Comparison of ENCODE assay signal across 13 cellular contexts in the genomic region with DNA sequence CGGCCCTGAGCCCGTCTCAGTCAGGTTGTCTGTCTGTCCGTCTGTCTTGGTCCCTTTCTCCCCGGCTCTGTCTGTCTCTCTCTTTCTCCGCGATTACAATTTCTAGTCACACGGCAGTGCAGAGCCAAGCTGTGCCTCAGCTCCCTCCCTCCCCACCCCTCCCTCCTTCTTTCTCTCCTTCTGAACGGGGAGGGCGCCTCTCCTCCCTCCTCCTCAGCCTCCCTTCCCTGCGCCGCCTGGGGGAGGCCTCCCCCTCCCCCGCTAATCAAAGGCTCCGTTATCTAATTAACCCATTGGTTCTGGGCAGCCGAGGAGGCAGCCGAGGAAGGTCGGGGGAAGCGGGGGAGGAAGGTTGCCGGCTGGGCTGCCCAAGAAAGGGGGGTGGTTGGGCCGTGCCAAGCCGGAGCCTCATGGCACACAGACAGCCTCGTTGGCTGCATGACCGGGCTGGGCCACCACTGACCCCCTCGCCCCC. TPM values are rescaled to one million over a fixed set of nuclear protein-coding genes. Genes with fewer than 3 reads are reported as not detected.
DNase-seq lines count a peak whose midpoint lies in the region; TF ChIP-seq lines count a peak whose summit lies in the region.
"Had no signal": no experiment of that assay in that cellular context is flagged by ENCODE, and none has a peak within 500 bp of the region (broad histone marks: within the 10 kb centered on the region; RNA-seq: fewer than 3 reads in every experiment).

No MANE protein-coding gene starts in this region.

- H3K27me3 Mint-ChIP-seq in activated CD4-positive, alpha-beta T cell treated with anti-CD3 and anti-CD28 coated beads, Interleukin-2, amount 10 ng/mL, durations not matched to agents 24 days and 14 days: peaks cover 44% of the 10 kb centered on the region

- no peak overlapping the region for H3K9ac ChIP-seq in HUES64 (ENCODE audit: low read depth, low read length)

- H3K9me3 ChIP-seq in HUES64 (ENCODE audit: insufficient read depth, low read depth, low read length) (peaks cover 11% of the 10 kb centered on the region; the same call in 1 of the 2 replicates), suprapubic skin (no peaks in the 10 kb centered on the region)

- H3K27ac ChIP-seq in HUES64 (ENCODE audit: low read depth, low read length) (no peak overlapping the region), caudate nucleus (ENCODE audit: low read depth, low read length) (peak overlapping the region; percentile 94), suprapubic skin (no peak overlapping the region)

- DNase-seq in caudate nucleus (lab: John Stamatoyannopoulos, UW) (peak in 56 of 61 donors; percentile 24 to 90 (median 68)), inferior parietal cortex (ENCODE audit: extremely low spot score) (peak; percentile 73), suprapubic skin (ENCODE audit: low spot score in 2 of 2) (no peak), GM10266 (ENCODE audit: extremely low spot score) (no peak)
- no peak for DNase-seq in activated CD4-positive, alpha-beta T cell treated with anti-CD3 and anti-CD28 coated beads, Interleukin-2, amount 10 ng/mL, durations not matched to agents 24 days and 14 days
- DNase-seq in stimulated activated CD4-positive, alpha-beta T cell treated with anti-CD3 and anti-CD28 coated beads, Interleukin-15, amount 100 ng/mL, for 24 hours: no peak
- DNase-seq: activated CD4-positive, alpha-beta memory T cell treated with anti-CD3 and anti-CD28 coated beads for 36 hours; activated naive CD8-positive, alpha-beta T cell treated with anti-CD3 and anti-CD28 coated beads, Interleukin-2, amount 10 ng/mL, durations not matched to agents 7 days and 5 days; naive B cell; NCI-H187 treated with DMSO at 0.1 percent for 48 hours; stimulated activated CD4-positive, alpha-beta T cell treated with anti-CD3 and anti-CD28 coated beads, Interleukin-12 subunit alpha, Interleukin-12 subunit beta, amount 100 ng/mL, for 4 hours had no signal

- WGBS in HUES64: 52% methylated on average over 23 of the region's 23 CpGs
- WGBS in suprapubic skin: under 1% methylated on average over 16 of the region's 23 CpGs

- no peak for TF ChIP-seq CTCF in suprapubic skin (IDR thresholded peaks at IDR 0.05)
- TF ChIP-seq CTCF in GM10266 (IDR thresholded peaks at IDR 0.05; ENCODE audit: control insufficient read depth, insufficient read depth, low read depth, missing control alignments): no peak

- no peak overlapping the region for H3K27ac Mint-ChIP-seq in activated CD4-positive, alpha-beta T cell treated with anti-CD3 and anti-CD28 coated beads, Interleukin-2, amount 10 ng/mL, durations not matched to agents 24 days and 14 days
- H3K27ac Mint-ChIP-seq: activated CD4-positive, alpha-beta memory T cell treated with anti-CD3 and anti-CD28 coated beads for 36 hours; activated naive CD8-positive, alpha-beta T cell treated with anti-CD3 and anti-CD28 coated beads, Interleukin-2, amount 10 ng/mL, durations not matched to agents 7 days and 5 days; naive B cell; T-helper 1 cell treated with Interleukin-12 subunit alpha and Interleukin-12 subunit beta and Interleukin-4 antibody, amounts not matched to agents 30 μg/mL and 1 μg/mL, for 36 hours had no signal

- no peak overlapping the region for H3K4me3 Mint-ChIP-seq in activated CD4-positive, alpha-beta T cell treated with anti-CD3 and anti-CD28 coated beads, Interleukin-2, amount 10 ng/mL, durations not matched to agents 24 days and 14 days
- H3K4me3 Mint-ChIP-seq: activated CD4-positive, alpha-beta memory T cell treated with anti-CD3 and anti-CD28 coated beads for 36 hours; activated naive CD8-positive, alpha-beta T cell treated with anti-CD3 and anti-CD28 coated beads, Interleukin-2, amount 10 ng/mL, durations not matched to agents 7 days and 5 days; T-helper 1 cell treated with Interleukin-12 subunit alpha and Interleukin-12 subunit beta and Interleukin-4 antibody, amounts not matched to agents 30 μg/mL and 1 μg/mL, for 36 hours had no signal

- H3K36me3 ChIP-seq in HUES64 (ENCODE audit: insufficient read depth, low read length) (no peaks in the 10 kb centered on the region), suprapubic skin (no peaks in the 10 kb centered on the region)

- no peak for TF ChIP-seq POLR2A in suprapubic skin (IDR thresholded peaks at IDR 0.05)

- H3K4me3 ChIP-seq in HUES64 (ENCODE audit: low read length) (peak overlapping the region; percentile 52), suprapubic skin (peak overlapping the region; percentile 10)

- H3K27me3 ChIP-seq in HUES64 (ENCODE audit: insufficient read depth, low read length): peaks cover 58% of the 10 kb centered on the region
- peaks cover 96% of the 10 kb centered on the region for H3K27me3 ChIP-seq in suprapubic skin

- TF ChIP-seq EP300 in suprapubic skin (IDR thresholded peaks at IDR 0.05): no peak

- H3K4me1 ChIP-seq in HUES64 (ENCODE audit: insufficient read depth, low read length) (no peaks in the 10 kb centered on the region), suprapubic skin (peaks cover 12% of the 10 kb centered on the region)

- peaks cover 2% of the 10 kb centered on the region for H3K4me1 Mint-ChIP-seq in activated CD4-positive, alpha-beta T cell treated with anti-CD3 and anti-CD28 coated beads, Interleukin-2, amount 10 ng/mL, durations not matched to agents 24 days and 14 days

- no peaks in the 10 kb centered on the region for H3K9me3 Mint-ChIP-seq in activated CD4-positive, alpha-beta T cell treated with anti-CD3 and anti-CD28 coated beads, Interleukin-2, amount 10 ng/mL, durations not matched to agents 24 days and 14 days
- H3K9me3 Mint-ChIP-seq: activated CD4-positive, alpha-beta memory T cell treated with anti-CD3 and anti-CD28 coated beads for 36 hours; activated naive CD8-positive, alpha-beta T cell treated with anti-CD3 and anti-CD28 coated beads, Interleukin-2, amount 10 ng/mL, durations not matched to agents 7 days and 5 days; T-helper 1 cell treated with Interleukin-12 subunit alpha and Interleukin-12 subunit beta and Interleukin-4 antibody, amounts not matched to agents 30 μg/mL and 1 μg/mL, for 36 hours had no signal

- H3K36me3 Mint-ChIP-seq in activated CD4-positive, alpha-beta T cell treated with anti-CD3 and anti-CD28 coated beads, Interleukin-2, amount 10 ng/mL, durations not matched to agents 24 days and 14 days (ENCODE audit: low read depth): no peaks in the 10 kb centered on the region
- H3K36me3 Mint-ChIP-seq: activated CD4-positive, alpha-beta memory T cell treated with anti-CD3 and anti-CD28 coated beads for 36 hours; activated naive CD8-positive, alpha-beta T cell treated with anti-CD3 and anti-CD28 coated beads, Interleukin-2, amount 10 ng/mL, durations not matched to agents 7 days and 5 days had no signal

- intact Hi-C loops in activated CD4-positive, alpha-beta T cell treated with anti-CD3 and anti-CD28 coated beads, Interleukin-2, amount 10 ng/mL, durations not matched to agents 24 days and 14 days (cut with micrococcal nuclease): no loop called here

RNA-seq across cellular contexts. Expression of a gene that starts 16.5 kb away (rescaled TPM):
- 7.8 TPM for polyA plus RNA-seq in HUES64 (2013, experiment 1 of 2)
- polyA plus RNA-seq in HUES64 (2013, experiment 2 of 2): 14.3 TPM
- total RNA-seq in suprapubic skin: 1 to 10 TPM in 2 of 4 donors, under 1 TPM in 2; 0.24 to 1.0 (median 0.81) TPM
- 0.12 TPM in 1 of 2 replicates, not detected in the other for total RNA-seq in activated CD4-positive, alpha-beta T cell treated with anti-CD3 and anti-CD28 coated beads, Interleukin-2, amount 10 ng/mL, durations not matched to agents 24 days and 14 days
- total RNA-seq: activated CD4-positive, alpha-beta memory T cell treated with anti-CD3 and anti-CD28 coated beads for 36 hours; activated naive CD8-positive, alpha-beta T cell treated with anti-CD3 and anti-CD28 coated beads, Interleukin-2, amount 10 ng/mL, durations not matched to agents 7 days and 5 days had no signal

RNA-seq across cellular contexts. Expression of a gene that starts 38.0 kb away (rescaled TPM):
- polyA plus RNA-seq in HUES64 (2013, experiment 1 of 2): not detected
- polyA plus RNA-seq in HUES64 (2013, experiment 2 of 2): not detected
- total RNA-seq in suprapubic skin: not detected
- total RNA-seq in activated CD4-positive, alpha-beta T cell treated with anti-CD3 and anti-CD28 coated beads, Interleukin-2, amount 10 ng/mL, durations not matched to agents 24 days and 14 days: not detected in 2 replicates
- total RNA-seq: activated CD4-positive, alpha-beta memory T cell treated with anti-CD3 and anti-CD28 coated beads for 36 hours; activated naive CD8-positive, alpha-beta T cell treated with anti-CD3 and anti-CD28 coated beads, Interleukin-2, amount 10 ng/mL, durations not matched to agents 7 days and 5 days had no signal

RNA-seq across cellular contexts. Expression of a gene that starts 40.8 kb away (rescaled TPM):
- polyA plus RNA-seq in HUES64 (2013, experiment 1 of 2): 4.0 TPM
- polyA plus RNA-seq in HUES64 (2013, experiment 2 of 2): 3.7 TPM
- total RNA-seq in suprapubic skin: 10 to 100 TPM in 3 of 4 donors, 1 to 10 TPM in 1; 9.3 to 31.7 (median 28.7) TPM
- total RNA-seq in activated CD4-positive, alpha-beta T cell treated with anti-CD3 and anti-CD28 coated beads, Interleukin-2, amount 10 ng/mL, durations not matched to agents 24 days and 14 days: 41.7 and 44.0 TPM in 2 replicates

Comparison
In these comparisons a context has a peak if more than half of its experiments do, and no peak if none do; other contexts are left out.
1. DNase-seq: peak in caudate nucleus (56 of 61) and inferior parietal cortex (single experiment); none in suprapubic skin (0 of 2), GM10266 (single experiment), activated CD4-positive, alpha-beta T cell treated with anti-CD3 and anti-CD28 coated beads, Interleukin-2, amount 10 ng/mL, durations not matched to agents 24 days and 14 days (single experiment) and stimulated activated CD4-positive, alpha-beta T cell treated with anti-CD3 and anti-CD28 coated beads, Interleukin-15, amount 100 ng/mL, for 24 hours (single experiment).